1 cellular context compared by ENCODE assay signal in genomic region chr17:76527430-76528111, GRCh38.
TF ChIP-seq lines count a peak whose summit lies in the region.

No MANE protein-coding gene starts in this region.

TF ChIP-seq in GM12878, 131 proteins besides CTCF, POLR2A, EP300 and RAD21:
- TF ChIP-seq KLF5 (IDR thresholded peaks at IDR 0.05; ENCODE audit: partially characterized antibody) (no peak), CBFB (IDR thresholded peaks at IDR 0.05; ENCODE audit: low read depth) (no peak), NFYA (IDR thresholded peaks at IDR 0.05; ENCODE audit: borderline replicate concordance, low read depth, low read length) (no peak), ATF7 (IDR thresholded peaks at IDR 0.05; ENCODE audit: low read depth) (peak; percentile 32; the same call in 1 of the 2 replicates), RUNX3 (IDR thresholded peaks at IDR 0.05; ENCODE audit: low read length) (peak; percentile 5; the same call in 1 of the 2 replicates), PAX5 (IDR thresholded peaks at IDR 0.05; ENCODE audit: borderline replicate concordance, low read depth, low read length) (peak; percentile 19; the same call in 1 of the 2 replicates), NR2F1 (conservative IDR thresholded peaks at IDR 0.05) (peak; percentile 48), ZNF217 (IDR thresholded peaks at IDR 0.05) (no peak), NBN (IDR thresholded peaks at IDR 0.05) (0 out of 2 replicates have a peak, but pooled peaks have one; percentile 35), PKNOX1 (IDR thresholded peaks at IDR 0.05) (peak; percentile 34; the same call in 1 of the 2 replicates), NFXL1 (IDR thresholded peaks at IDR 0.05; ENCODE audit: borderline replicate concordance) (no peak), ZNF274 (IDR thresholded peaks at IDR 0.05; ENCODE audit: insufficient read depth, insufficient read length) (no peak), USF1 (IDR thresholded peaks at IDR 0.05; ENCODE audit: borderline replicate concordance, extremely low read length, insufficient read depth, low read depth, low read length) (peak; percentile 65), RB1 (IDR thresholded peaks at IDR 0.05; ENCODE audit: borderline replicate concordance) (no peak; the same call in 1 of the 2 replicates), IKZF2 (IDR thresholded peaks at IDR 0.05) (peak in 1 of 2 experiments; percentile 31; a peak in 1 of 4 replicates), ZNF687 (IDR thresholded peaks at IDR 0.05) (peak; percentile 41; the same call in 1 of the 2 replicates), ELK1 (IDR thresholded peaks at IDR 0.05; ENCODE audit: low read depth, low read length) (peak; percentile 59; the same call in 1 of the 2 replicates), DPF2 (IDR thresholded peaks at IDR 0.05) (peak; percentile 32), SRF (IDR thresholded peaks at IDR 0.05; ENCODE audit: low read depth in 2 of 2, low read length in 2 of 2) (peak; percentile 51 to 78; a peak in 3 of 4 replicates), RAD51 (IDR thresholded peaks at IDR 0.05) (peak; percentile 76; the same call in 1 of the 2 replicates), WRNIP1 (IDR thresholded peaks at IDR 0.05; ENCODE audit: borderline replicate concordance, low read depth, low read length) (no peak), IKZF1 (conservative IDR thresholded peaks at IDR 0.05) (peak; percentile 61), FOS (IDR thresholded peaks at IDR 0.05; ENCODE audit: borderline replicate concordance, extremely low read depth, insufficient read length) (no peak), GATAD2B (conservative IDR thresholded peaks at IDR 0.05; ENCODE audit: low read depth) (peak; percentile 25; the same call in 1 of the 2 replicates), ESRRA (IDR thresholded peaks at IDR 0.05; ENCODE audit: low read length) (no peak), BMI1 (IDR thresholded peaks at IDR 0.05; ENCODE audit: borderline replicate concordance) (no peak), BHLHE40 (IDR thresholded peaks at IDR 0.05; ENCODE audit: borderline replicate concordance in 1 of 2, low read depth in 2 of 2, low read length in 1 of 2) (peak; percentile 47 to 87; a peak in 3 of 4 replicates), SMC3 (IDR thresholded peaks at IDR 0.05; ENCODE audit: borderline replicate concordance, low read length) (no peak), POLR2AphosphoS5 (IDR thresholded peaks at IDR 0.05; ENCODE audit: low read length) (no peak), KAT2A (conservative IDR thresholded peaks at IDR 0.05; ENCODE audit: control insufficient read depth, low read depth, low read length) (no peak)
- TF ChIP-seq, protein P1, sequence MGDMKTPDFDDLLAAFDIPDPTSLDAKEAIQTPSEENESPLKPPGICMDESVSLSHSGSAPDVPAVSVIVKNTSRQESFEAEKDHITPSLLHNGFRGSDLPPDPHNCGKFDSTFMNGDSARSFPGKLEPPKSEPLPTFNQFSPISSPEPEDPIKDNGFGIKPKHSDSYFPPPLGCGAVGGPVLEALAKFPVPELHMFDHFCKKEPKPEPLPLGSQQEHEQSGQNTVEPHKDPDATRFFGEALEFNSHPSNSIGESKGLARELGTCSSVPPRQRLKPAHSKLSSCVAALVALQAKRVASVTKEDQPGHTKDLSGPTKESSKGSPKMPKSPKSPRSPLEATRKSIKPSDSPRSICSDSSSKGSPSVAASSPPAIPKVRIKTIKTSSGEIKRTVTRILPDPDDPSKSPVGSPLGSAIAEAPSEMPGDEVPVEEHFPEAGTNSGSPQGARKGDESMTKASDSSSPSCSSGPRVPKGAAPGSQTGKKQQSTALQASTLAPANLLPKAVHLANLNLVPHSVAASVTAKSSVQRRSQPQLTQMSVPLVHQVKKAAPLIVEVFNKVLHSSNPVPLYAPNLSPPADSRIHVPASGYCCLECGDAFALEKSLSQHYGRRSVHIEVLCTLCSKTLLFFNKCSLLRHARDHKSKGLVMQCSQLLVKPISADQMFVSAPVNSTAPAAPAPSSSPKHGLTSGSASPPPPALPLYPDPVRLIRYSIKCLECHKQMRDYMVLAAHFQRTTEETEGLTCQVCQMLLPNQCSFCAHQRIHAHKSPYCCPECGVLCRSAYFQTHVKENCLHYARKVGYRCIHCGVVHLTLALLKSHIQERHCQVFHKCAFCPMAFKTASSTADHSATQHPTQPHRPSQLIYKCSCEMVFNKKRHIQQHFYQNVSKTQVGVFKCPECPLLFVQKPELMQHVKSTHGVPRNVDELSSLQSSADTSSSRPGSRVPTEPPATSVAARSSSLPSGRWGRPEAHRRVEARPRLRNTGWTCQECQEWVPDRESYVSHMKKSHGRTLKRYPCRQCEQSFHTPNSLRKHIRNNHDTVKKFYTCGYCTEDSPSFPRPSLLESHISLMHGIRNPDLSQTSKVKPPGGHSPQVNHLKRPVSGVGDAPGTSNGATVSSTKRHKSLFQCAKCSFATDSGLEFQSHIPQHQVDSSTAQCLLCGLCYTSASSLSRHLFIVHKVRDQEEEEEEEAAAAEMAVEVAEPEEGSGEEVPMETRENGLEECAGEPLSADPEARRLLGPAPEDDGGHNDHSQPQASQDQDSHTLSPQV (IDR thresholded peaks at IDR 0.05), result no peak
